Comparison of ENCODE assay signal across 1 cellular context in the genomic region with DNA sequence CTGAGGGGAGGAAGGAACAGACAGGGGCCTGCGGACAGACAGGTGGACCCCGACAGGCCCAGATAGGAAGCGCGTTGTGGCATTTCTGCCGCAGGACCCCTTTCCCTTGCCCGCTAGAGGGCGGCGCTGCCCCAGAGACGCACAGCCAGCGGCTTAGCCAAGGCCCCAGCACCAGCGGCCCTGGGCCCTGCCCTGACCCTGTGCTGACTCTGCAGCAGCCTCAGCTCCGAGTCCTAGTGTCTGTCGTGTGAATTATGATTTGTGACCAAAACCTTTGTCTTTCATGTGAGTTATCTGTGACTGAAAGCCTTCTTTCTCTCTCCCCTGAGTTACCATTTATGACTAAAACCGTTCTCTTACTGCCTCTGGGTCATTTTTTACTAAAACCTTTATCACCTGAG.
TF ChIP-seq lines count a peak whose summit lies in the region.

No MANE protein-coding gene starts in this region.

TF ChIP-seq in HepG2, 621 proteins besides CTCF, POLR2A, EP300 and RAD21 (continued from another document and continues in another):
- TF ChIP-seq, protein P1, sequence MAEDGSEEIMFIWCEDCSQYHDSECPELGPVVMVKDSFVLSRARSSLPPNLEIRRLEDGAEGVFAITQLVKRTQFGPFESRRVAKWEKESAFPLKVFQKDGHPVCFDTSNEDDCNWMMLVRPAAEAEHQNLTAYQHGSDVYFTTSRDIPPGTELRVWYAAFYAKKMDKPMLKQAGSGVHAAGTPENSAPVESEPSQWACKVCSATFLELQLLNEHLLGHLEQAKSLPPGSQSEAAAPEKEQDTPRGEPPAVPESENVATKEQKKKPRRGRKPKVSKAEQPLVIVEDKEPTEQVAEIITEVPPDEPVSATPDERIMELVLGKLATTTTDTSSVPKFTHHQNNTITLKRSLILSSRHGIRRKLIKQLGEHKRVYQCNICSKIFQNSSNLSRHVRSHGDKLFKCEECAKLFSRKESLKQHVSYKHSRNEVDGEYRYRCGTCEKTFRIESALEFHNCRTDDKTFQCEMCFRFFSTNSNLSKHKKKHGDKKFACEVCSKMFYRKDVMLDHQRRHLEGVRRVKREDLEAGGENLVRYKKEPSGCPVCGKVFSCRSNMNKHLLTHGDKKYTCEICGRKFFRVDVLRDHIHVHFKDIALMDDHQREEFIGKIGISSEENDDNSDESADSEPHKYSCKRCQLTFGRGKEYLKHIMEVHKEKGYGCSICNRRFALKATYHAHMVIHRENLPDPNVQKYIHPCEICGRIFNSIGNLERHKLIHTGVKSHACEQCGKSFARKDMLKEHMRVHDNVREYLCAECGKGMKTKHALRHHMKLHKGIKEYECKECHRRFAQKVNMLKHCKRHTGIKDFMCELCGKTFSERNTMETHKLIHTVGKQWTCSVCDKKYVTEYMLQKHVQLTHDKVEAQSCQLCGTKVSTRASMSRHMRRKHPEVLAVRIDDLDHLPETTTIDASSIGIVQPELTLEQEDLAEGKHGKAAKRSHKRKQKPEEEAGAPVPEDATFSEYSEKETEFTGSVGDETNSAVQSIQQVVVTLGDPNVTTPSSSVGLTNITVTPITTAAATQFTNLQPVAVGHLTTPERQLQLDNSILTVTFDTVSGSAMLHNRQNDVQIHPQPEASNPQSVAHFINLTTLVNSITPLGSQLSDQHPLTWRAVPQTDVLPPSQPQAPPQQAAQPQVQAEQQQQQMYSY (CRISPR knock-in tag; IDR thresholded peaks at IDR 0.05): no peak
- no peak for TF ChIP-seq RBFOX2 (IDR thresholded peaks at IDR 0.05; ENCODE audit: low read depth, low read length)
- TF ChIP-seq E2F5 (CRISPR knock-in tag; conservative IDR thresholded peaks at IDR 0.05): no peak
- TF ChIP-seq ZFY (CRISPR knock-in tag; IDR thresholded peaks at IDR 0.05): peak; percentile 68; the same call in 1 of the 2 replicates
- TF ChIP-seq ZNF615 (CRISPR knock-in tag; IDR thresholded peaks at IDR 0.05; ENCODE audit: borderline replicate concordance): no peak
- no peak for TF ChIP-seq MXI1 (IDR thresholded peaks at IDR 0.05; ENCODE audit: borderline replicate concordance, low read depth, low read length)
- TF ChIP-seq NFE2L1 (CRISPR knock-in tag; IDR thresholded peaks at IDR 0.05; ENCODE audit: borderline replicate concordance): no peak
- no peak for TF ChIP-seq MZF1 (CRISPR knock-in tag; IDR thresholded peaks at IDR 0.05; ENCODE audit: borderline replicate concordance)
- TF ChIP-seq HNRNPL (IDR thresholded peaks at IDR 0.05; ENCODE audit: low read depth, low read length): 0 out of 2 replicates have a peak, but pooled peaks have one; percentile 44
- TF ChIP-seq SAP130 (CRISPR knock-in tag; IDR thresholded peaks at IDR 0.05; ENCODE audit: low read depth): peak; percentile 17; the same call in 1 of the 2 replicates
- no peak for TF ChIP-seq PAF1 (CRISPR knock-in tag; IDR thresholded peaks at IDR 0.05)
- peak; percentile 79 for TF ChIP-seq XRCC5 (optimal IDR thresholded peaks at IDR 0.05; ENCODE audit: low read length)
- no peak for TF ChIP-seq ZNF563 (CRISPR knock-in tag; IDR thresholded peaks at IDR 0.05)
- TF ChIP-seq ZBTB8A (CRISPR knock-in tag; IDR thresholded peaks at IDR 0.05; ENCODE audit: borderline replicate concordance, low read depth): no peak
- TF ChIP-seq TFDP1 (CRISPR knock-in tag; IDR thresholded peaks at IDR 0.05; ENCODE audit: borderline replicate concordance): no peak
- TF ChIP-seq ZFX (CRISPR knock-in tag; IDR thresholded peaks at IDR 0.05; ENCODE audit: low read depth): peak; percentile 74
- no peak for TF ChIP-seq POLR2G (IDR thresholded peaks at IDR 0.05; ENCODE audit: low read depth, low read length)
- peak; percentile 47; the same call in 1 of the 2 replicates for TF ChIP-seq SMC3 (IDR thresholded peaks at IDR 0.05; ENCODE audit: low read length)
- TF ChIP-seq NR1H2 (CRISPR knock-in tag; IDR thresholded peaks at IDR 0.05; ENCODE audit: borderline replicate concordance, low read depth): no peak
- TF ChIP-seq, protein P2, sequence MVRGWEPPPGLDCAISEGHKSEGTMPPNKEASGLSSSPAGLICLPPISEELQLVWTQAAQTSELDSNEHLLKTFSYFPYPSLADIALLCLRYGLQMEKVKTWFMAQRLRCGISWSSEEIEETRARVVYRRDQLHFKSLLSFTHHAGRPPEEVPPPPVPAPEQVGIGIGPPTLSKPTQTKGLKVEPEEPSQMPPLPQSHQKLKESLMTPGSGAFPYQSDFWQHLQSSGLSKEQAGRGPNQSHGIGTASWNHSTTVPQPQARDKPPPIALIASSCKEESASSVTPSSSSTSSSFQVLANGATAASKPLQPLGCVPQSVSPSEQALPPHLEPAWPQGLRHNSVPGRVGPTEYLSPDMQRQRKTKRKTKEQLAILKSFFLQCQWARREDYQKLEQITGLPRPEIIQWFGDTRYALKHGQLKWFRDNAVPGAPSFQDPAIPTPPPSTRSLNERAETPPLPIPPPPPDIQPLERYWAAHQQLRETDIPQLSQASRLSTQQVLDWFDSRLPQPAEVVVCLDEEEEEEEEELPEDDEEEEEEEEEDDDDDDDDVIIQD (CRISPR knock-in tag; IDR thresholded peaks at IDR 0.05; ENCODE audit: low read depth): 0 out of 2 replicates have a peak, but pooled peaks have one; percentile 29
- TF ChIP-seq PCBP2 (optimal IDR thresholded peaks at IDR 0.05; ENCODE audit: low read depth, low read length, poor library complexity, severe bottlenecking): no peak
- no peak for TF ChIP-seq TMF1 (CRISPR knock-in tag; IDR thresholded peaks at IDR 0.05; ENCODE audit: low read depth)
- no peak for TF ChIP-seq ZBTB20 (CRISPR knock-in tag; IDR thresholded peaks at IDR 0.05; ENCODE audit: borderline replicate concordance, low read depth)
- no peak for TF ChIP-seq SMARCC2 (IDR thresholded peaks at IDR 0.05)
- TF ChIP-seq, protein P3, sequence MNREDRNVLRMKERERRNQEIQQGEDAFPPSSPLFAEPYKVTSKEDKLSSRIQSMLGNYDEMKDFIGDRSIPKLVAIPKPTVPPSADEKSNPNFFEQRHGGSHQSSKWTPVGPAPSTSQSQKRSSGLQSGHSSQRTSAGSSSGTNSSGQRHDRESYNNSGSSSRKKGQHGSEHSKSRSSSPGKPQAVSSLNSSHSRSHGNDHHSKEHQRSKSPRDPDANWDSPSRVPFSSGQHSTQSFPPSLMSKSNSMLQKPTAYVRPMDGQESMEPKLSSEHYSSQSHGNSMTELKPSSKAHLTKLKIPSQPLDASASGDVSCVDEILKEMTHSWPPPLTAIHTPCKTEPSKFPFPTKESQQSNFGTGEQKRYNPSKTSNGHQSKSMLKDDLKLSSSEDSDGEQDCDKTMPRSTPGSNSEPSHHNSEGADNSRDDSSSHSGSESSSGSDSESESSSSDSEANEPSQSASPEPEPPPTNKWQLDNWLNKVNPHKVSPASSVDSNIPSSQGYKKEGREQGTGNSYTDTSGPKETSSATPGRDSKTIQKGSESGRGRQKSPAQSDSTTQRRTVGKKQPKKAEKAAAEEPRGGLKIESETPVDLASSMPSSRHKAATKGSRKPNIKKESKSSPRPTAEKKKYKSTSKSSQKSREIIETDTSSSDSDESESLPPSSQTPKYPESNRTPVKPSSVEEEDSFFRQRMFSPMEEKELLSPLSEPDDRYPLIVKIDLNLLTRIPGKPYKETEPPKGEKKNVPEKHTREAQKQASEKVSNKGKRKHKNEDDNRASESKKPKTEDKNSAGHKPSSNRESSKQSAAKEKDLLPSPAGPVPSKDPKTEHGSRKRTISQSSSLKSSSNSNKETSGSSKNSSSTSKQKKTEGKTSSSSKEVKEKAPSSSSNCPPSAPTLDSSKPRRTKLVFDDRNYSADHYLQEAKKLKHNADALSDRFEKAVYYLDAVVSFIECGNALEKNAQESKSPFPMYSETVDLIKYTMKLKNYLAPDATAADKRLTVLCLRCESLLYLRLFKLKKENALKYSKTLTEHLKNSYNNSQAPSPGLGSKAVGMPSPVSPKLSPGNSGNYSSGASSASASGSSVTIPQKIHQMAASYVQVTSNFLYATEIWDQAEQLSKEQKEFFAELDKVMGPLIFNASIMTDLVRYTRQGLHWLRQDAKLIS (CRISPR knock-in tag; IDR thresholded peaks at IDR 0.05): no peak
- 0 out of 2 replicates have a peak, but pooled peaks have one; percentile 41 for TF ChIP-seq BRCA1 (CRISPR knock-in tag; IDR thresholded peaks at IDR 0.05)
- no peak for TF ChIP-seq ZFAT (CRISPR knock-in tag; conservative IDR thresholded peaks at IDR 0.05)
- TF ChIP-seq, protein P4, sequence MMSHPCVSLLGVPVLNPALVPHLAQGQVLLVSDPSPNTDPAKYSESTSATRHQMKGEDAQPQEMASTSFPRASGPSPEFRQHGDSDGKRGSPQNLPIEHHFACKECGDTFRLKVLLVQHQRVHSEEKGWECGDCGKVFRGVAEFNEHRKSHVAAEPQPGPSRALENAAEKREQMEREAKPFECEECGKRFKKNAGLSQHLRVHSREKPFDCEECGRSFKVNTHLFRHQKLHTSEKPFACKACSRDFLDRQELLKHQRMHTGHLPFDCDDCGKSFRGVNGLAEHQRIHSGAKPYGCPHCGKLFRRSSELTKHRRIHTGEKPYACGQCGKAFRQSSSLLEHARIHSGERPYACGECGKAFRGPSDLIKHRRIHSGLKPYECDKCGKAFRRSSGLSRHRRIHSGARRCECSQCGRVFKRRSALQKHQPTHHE (CRISPR knock-in tag; IDR thresholded peaks at IDR 0.05; ENCODE audit: borderline replicate concordance): no peak
- peak; percentile 83 for TF ChIP-seq KDM2A (CRISPR knock-in tag; IDR thresholded peaks at IDR 0.05; ENCODE audit: borderline replicate concordance, low read depth)
- TF ChIP-seq FOXJ3 (CRISPR knock-in tag; IDR thresholded peaks at IDR 0.05; ENCODE audit: borderline replicate concordance): no peak
- TF ChIP-seq ZNF660 (CRISPR knock-in tag; IDR thresholded peaks at IDR 0.05; ENCODE audit: borderline replicate concordance, low read depth): no peak
- TF ChIP-seq ZNF839 (CRISPR knock-in tag; IDR thresholded peaks at IDR 0.05; ENCODE audit: borderline replicate concordance): no peak
- TF ChIP-seq ARNTL (CRISPR knock-in tag; IDR thresholded peaks at IDR 0.05): no peak
- peak; percentile 48; the same call in 1 of the 2 replicates for TF ChIP-seq ZNF788 (CRISPR knock-in tag; IDR thresholded peaks at IDR 0.05; ENCODE audit: borderline replicate concordance)
- TF ChIP-seq, protein P5, sequence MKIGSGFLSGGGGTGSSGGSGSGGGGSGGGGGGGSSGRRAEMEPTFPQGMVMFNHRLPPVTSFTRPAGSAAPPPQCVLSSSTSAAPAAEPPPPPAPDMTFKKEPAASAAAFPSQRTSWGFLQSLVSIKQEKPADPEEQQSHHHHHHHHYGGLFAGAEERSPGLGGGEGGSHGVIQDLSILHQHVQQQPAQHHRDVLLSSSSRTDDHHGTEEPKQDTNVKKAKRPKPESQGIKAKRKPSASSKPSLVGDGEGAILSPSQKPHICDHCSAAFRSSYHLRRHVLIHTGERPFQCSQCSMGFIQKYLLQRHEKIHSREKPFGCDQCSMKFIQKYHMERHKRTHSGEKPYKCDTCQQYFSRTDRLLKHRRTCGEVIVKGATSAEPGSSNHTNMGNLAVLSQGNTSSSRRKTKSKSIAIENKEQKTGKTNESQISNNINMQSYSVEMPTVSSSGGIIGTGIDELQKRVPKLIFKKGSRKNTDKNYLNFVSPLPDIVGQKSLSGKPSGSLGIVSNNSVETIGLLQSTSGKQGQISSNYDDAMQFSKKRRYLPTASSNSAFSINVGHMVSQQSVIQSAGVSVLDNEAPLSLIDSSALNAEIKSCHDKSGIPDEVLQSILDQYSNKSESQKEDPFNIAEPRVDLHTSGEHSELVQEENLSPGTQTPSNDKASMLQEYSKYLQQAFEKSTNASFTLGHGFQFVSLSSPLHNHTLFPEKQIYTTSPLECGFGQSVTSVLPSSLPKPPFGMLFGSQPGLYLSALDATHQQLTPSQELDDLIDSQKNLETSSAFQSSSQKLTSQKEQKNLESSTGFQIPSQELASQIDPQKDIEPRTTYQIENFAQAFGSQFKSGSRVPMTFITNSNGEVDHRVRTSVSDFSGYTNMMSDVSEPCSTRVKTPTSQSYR (CRISPR knock-in tag; IDR thresholded peaks at IDR 0.05; ENCODE audit: borderline replicate concordance): no peak
- TF ChIP-seq TEF (CRISPR knock-in tag; IDR thresholded peaks at IDR 0.05): no peak
- no peak for TF ChIP-seq CEBPG (CRISPR knock-in tag; IDR thresholded peaks at IDR 0.05)
- TF ChIP-seq ZNF780A (CRISPR knock-in tag; IDR thresholded peaks at IDR 0.05): no peak; the same call in 1 of the 2 replicates
- no peak for TF ChIP-seq CBX1 (IDR thresholded peaks at IDR 0.05; ENCODE audit: low read depth)
- no peak for TF ChIP-seq MYPOP (CRISPR knock-in tag; IDR thresholded peaks at IDR 0.05)
- TF ChIP-seq ZNF383 (CRISPR knock-in tag; IDR thresholded peaks at IDR 0.05; ENCODE audit: borderline replicate concordance): no peak
